In genomic region chr4:186588503-186588902, GRCh38 we compare ENCODE assay signal across 1 cellular context.
TF ChIP-seq lines count a peak whose summit lies in the region.

No MANE protein-coding gene starts in this region.

TF ChIP-seq in H1, 55 proteins besides CTCF, POLR2A, EP300 and RAD21:
- TF ChIP-seq MAX (IDR thresholded peaks at IDR 0.05) (no peak), EZH2 (IDR thresholded peaks at IDR 0.05; ENCODE audit: low read depth, low read length, severe bottlenecking) (no peak), BCL11A (IDR thresholded peaks at IDR 0.05; ENCODE audit: low read depth in 2 of 2, low read length in 2 of 2) (no peak), NRF1 (IDR thresholded peaks at IDR 0.05; ENCODE audit: low read depth, low read length) (no peak), RBBP5 (IDR thresholded peaks at IDR 0.05; ENCODE audit: borderline replicate concordance, low read depth, low read length) (no peak), KDM5A (IDR thresholded peaks at IDR 0.05; ENCODE audit: low read length) (no peak), GTF2F1 (IDR thresholded peaks at IDR 0.05; ENCODE audit: borderline replicate concordance, low read depth, low read length) (no peak), NANOG (IDR thresholded peaks at IDR 0.05; ENCODE audit: insufficient read depth, low read depth, low read length, poor library complexity, severe bottlenecking) (no peak), CHD2 (IDR thresholded peaks at IDR 0.05; ENCODE audit: low read length) (no peak), TCF12 (IDR thresholded peaks at IDR 0.05; ENCODE audit: low read depth, low read length) (no peak)
- TF ChIP-seq, protein P1, sequence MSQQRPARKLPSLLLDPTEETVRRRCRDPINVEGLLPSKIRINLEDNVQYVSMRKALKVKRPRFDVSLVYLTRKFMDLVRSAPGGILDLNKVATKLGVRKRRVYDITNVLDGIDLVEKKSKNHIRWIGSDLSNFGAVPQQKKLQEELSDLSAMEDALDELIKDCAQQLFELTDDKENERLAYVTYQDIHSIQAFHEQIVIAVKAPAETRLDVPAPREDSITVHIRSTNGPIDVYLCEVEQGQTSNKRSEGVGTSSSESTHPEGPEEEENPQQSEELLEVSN (IDR thresholded peaks at IDR 0.05): no peak
- TF ChIP-seq, protein P2, sequence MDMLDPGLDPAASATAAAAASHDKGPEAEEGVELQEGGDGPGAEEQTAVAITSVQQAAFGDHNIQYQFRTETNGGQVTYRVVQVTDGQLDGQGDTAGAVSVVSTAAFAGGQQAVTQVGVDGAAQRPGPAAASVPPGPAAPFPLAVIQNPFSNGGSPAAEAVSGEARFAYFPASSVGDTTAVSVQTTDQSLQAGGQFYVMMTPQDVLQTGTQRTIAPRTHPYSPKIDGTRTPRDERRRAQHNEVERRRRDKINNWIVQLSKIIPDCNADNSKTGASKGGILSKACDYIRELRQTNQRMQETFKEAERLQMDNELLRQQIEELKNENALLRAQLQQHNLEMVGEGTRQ (IDR thresholded peaks at IDR 0.05; ENCODE audit: low read length): no peak
